ENCODE assay signal across 24 cellular contexts in the genomic region with DNA sequence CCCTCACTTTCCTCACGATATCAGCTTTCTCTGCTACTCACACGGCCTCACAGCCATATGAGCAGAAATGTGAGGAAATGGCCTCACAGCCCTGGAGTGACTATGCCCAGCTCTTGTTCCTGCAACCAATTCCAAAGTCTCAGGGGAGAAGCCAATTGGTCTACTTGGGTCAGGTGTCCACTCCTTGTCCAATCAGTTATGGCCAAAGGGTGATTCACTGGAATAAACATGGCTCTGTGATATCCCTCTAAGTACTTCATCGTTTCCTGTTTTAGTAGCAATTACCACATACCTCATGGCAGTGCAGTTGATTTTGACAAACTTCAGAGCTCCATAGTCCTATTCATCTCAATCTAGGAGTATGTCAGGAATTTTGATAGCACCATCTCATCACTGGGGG.
DNase-seq lines count a peak whose midpoint lies in the region; ATAC-seq, FAIRE-seq and TF ChIP-seq lines count a peak whose summit lies in the region.
"Had no signal": no experiment of that assay in that cellular context is flagged by ENCODE, and none has a peak within 500 bp of the region (broad histone marks: within the 10 kb centered on the region; RNA-seq: fewer than 3 reads in every experiment).

No MANE protein-coding gene starts in this region.

- H3K4me1 ChIP-seq in A549: 0 out of 3 replicates have a peak, but pooled peaks cover 5% of the 10 kb centered on the region
- H3K4me1 ChIP-seq: uterus had no signal

- no peak for TF ChIP-seq POLR2A in A549 (IDR thresholded peaks at IDR 0.05; ENCODE audit: low read length)

- no peak for TF ChIP-seq CTCF in A549 (IDR thresholded peaks at IDR 0.05)
- no peak for TF ChIP-seq CTCF in fibroblast of the aortic adventitia (IDR thresholded peaks at IDR 0.05; ENCODE audit: insufficient read depth, low read length)

- no peak for TF ChIP-seq RAD21 in A549 (conservative IDR thresholded peaks at IDR 0.05 in 1 of 2, IDR thresholded peaks at IDR 0.05 in 1 of 2)

- FAIRE-seq in A549 (lab: Jason Lieb, UNC): no peak
- FAIRE-seq: G401.6, GM12891 had no signal

- H3K27ac ChIP-seq in A549: no peak overlapping the region
- H3K27ac ChIP-seq: hepatocyte, neutrophil, right atrium auricular region, uterus had no signal

- peak; percentile 14 to 25 for DNase-seq in A549 (ENCODE audit: low read depth in 1 of 2, low spot score in 1 of 2)
- DNase-seq in HT-29 (ENCODE audit: low spot score): peak; percentile 2
- DNase-seq in fibroblast of the aortic adventitia (ENCODE audit: low read depth): peak; percentile 16
- no peak for DNase-seq in NCI-H1048 (lab: John Stamatoyannopoulos, UW)
- DNase-seq in cardiac septum (ENCODE audit: low spot score): no peak
- DNase-seq: activated CD8-positive, alpha-beta memory T cell treated with anti-CD3 and anti-CD28 coated beads, Interleukin-2, amount 50 U/mL, for 48 hours; activated gamma-delta T cell treated with Interleukin-2 at 50 U/mL for 16 hours; GOT3; kidney glomerular epithelial cell; NCI-H1092; NCI-H2107; NCI-H748 treated with DMSO at 0.1 percent for 48 hours; RPMI8226; stimulated activated naive CD8-positive, alpha-beta T cell treated with anti-CD3 and anti-CD28 coated beads, Interleukin-15, amount 100 ng/mL, for 72 hours; uterus had no signal

- 97% methylated on average over 3 of the region's 3 CpGs for WGBS in A549 (ENCODE audit: missing lambda C conversion rate)

- POLR2A ChIA-PET in A549 (lab: Yijun Ruan, JAX): no interaction called here

- no peak overlapping the region for H3K4me2 ChIP-seq in A549
- H3K4me2 ChIP-seq: hepatocyte had no signal

- no peak for TF ChIP-seq EP300 in A549 (IDR thresholded peaks at IDR 0.05)

- intact Hi-C loops in cardiac septum (cut with DNase I): no loop called here

- H3K9me3 ChIP-seq in A549: no peaks in the 10 kb centered on the region
- H3K9me3 ChIP-seq: neutrophil, right atrium auricular region, uterus had no signal

- H3K4me3 ChIP-seq in A549 (no peak overlapping the region), fibroblast of the aortic adventitia (ENCODE audit: low read depth, low read length) (no peak overlapping the region)
- H3K4me3 ChIP-seq: hepatocyte, right atrium auricular region, uterus had no signal

- CTCF ChIA-PET in A549 (lab: Yijun Ruan, JAX): no interaction called here

- ATAC-seq in A549 (peak; percentile 37 to 52; a peak in 2 of 6 replicates), SK-N-SH treated with all-trans-retinoic acid at 6 μM for 48 hours (no peak), HG03520 (IDR thresholded peaks at IDR 0.05; ENCODE audit: unreplicated experiment) (no peak), GM21390 (IDR thresholded peaks at IDR 0.05; ENCODE audit: unreplicated experiment) (no peak)
- ATAC-seq: esophagus mucosa; stimulated activated naive CD8-positive, alpha-beta T cell treated with anti-CD3 and anti-CD28 coated beads, Interleukin-15, amount 100 ng/mL, for 72 hours had no signal

TF ChIP-seq in A549, 52 proteins besides CTCF, POLR2A, EP300 and RAD21:
- TF ChIP-seq ZC3H11A (IDR thresholded peaks at IDR 0.05): no peak
- TF ChIP-seq, protein P1, sequence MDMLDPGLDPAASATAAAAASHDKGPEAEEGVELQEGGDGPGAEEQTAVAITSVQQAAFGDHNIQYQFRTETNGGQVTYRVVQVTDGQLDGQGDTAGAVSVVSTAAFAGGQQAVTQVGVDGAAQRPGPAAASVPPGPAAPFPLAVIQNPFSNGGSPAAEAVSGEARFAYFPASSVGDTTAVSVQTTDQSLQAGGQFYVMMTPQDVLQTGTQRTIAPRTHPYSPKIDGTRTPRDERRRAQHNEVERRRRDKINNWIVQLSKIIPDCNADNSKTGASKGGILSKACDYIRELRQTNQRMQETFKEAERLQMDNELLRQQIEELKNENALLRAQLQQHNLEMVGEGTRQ (IDR thresholded peaks at IDR 0.05): peak; percentile 41; the same call in 1 of the 2 replicates

TF ChIP-seq in SK-N-SH treated with all-trans-retinoic acid at 6 μM for 48 hours, 23 proteins besides CTCF, POLR2A, EP300 and RAD21:
- TF ChIP-seq ZC3H10 (CRISPR knock-in tag; IDR thresholded peaks at IDR 0.05): no peak
- peak; percentile 46; the same call in 1 of the 2 replicates for TF ChIP-seq ISL1 (CRISPR knock-in tag; IDR thresholded peaks at IDR 0.05)
- no peak for TF ChIP-seq TOX (CRISPR knock-in tag; IDR thresholded peaks at IDR 0.05; ENCODE audit: borderline replicate concordance)
- TF ChIP-seq BACH2 (CRISPR knock-in tag; IDR thresholded peaks at IDR 0.05; ENCODE audit: borderline replicate concordance): no peak
- no peak for TF ChIP-seq ZFP30 (CRISPR knock-in tag; IDR thresholded peaks at IDR 0.05)
- TF ChIP-seq, protein P2, sequence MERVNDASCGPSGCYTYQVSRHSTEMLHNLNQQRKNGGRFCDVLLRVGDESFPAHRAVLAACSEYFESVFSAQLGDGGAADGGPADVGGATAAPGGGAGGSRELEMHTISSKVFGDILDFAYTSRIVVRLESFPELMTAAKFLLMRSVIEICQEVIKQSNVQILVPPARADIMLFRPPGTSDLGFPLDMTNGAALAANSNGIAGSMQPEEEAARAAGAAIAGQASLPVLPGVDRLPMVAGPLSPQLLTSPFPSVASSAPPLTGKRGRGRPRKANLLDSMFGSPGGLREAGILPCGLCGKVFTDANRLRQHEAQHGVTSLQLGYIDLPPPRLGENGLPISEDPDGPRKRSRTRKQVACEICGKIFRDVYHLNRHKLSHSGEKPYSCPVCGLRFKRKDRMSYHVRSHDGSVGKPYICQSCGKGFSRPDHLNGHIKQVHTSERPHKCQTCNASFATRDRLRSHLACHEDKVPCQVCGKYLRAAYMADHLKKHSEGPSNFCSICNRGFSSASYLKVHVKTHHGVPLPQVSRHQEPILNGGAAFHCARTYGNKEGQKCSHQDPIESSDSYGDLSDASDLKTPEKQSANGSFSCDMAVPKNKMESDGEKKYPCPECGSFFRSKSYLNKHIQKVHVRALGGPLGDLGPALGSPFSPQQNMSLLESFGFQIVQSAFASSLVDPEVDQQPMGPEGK (CRISPR knock-in tag; IDR thresholded peaks at IDR 0.05; ENCODE audit: borderline replicate concordance): no peak

Comparison
In these comparisons a context has a peak if more than half of its experiments do, and no peak if none do; other contexts are left out.
1. ATAC-seq: peak in A549 (2 of 2); none in SK-N-SH treated with all-trans-retinoic acid at 6 μM for 48 hours (single experiment), HG03520 (single experiment) and GM21390 (single experiment).
2. DNase-seq: peak in A549 (2 of 2), HT-29 (single experiment) and fibroblast of the aortic adventitia (single experiment); none in NCI-H1048 (single experiment) and cardiac septum (single experiment).